3 cellular contexts compared by ENCODE assay signal in the genomic region with DNA sequence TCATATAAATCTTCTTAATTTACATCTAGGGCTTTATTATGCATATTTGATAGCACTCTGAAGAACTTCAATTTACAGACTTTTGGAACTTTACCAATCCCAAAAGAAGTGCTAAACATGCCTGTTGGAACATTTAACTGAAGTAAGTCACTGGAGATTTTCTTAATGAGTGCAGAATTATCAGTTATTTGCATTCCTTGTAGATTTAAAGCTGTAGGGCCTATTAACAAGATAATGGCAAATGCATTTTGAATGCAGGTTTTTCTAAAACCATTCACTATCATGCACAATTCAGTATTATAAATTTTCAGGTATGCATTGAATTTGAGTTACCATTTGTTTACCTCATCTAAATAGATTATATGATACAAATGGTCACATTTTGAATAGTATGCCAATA.
"Had no signal": no experiment of that assay in that cellular context is flagged by ENCODE, and none has a peak within 500 bp of the region (broad histone marks: within the 10 kb centered on the region; RNA-seq: fewer than 3 reads in every experiment).

No MANE protein-coding gene starts in this region.

- DNase-seq: GDM1, GF-D8 had no signal

- ATAC-seq: GM12878 had no signal

- H3K4me3 ChIP-seq: GM12878 had no signal
